24 cellular contexts compared by ENCODE assay signal in genomic region chr20:25494506-25495188, GRCh38.
DNase-seq lines count a peak whose midpoint lies in the region; ATAC-seq, FAIRE-seq and TF ChIP-seq lines count a peak whose summit lies in the region.
"Had no signal": no experiment of that assay in that cellular context is flagged by ENCODE, and none has a peak within 500 bp of the region (broad histone marks: within the 10 kb centered on the region; RNA-seq: fewer than 3 reads in every experiment).

No MANE protein-coding gene starts in this region.

- H3K27ac Mint-ChIP-seq in stimulated activated naive CD8-positive, alpha-beta T cell treated with anti-CD3 and anti-CD28 coated beads, Interleukin-15, amount 100 ng/mL, for 72 hours: no peak overlapping the region
- H3K27ac Mint-ChIP-seq in activated T-helper 17 cell treated with anti-CD3 and anti-CD28 coated beads, Interleukin-2, amount 50 U/mL, for 72 hours: peak overlapping the region; percentile 24
- H3K27ac Mint-ChIP-seq in type B pancreatic cell: peak overlapping the region; percentile 74
- H3K27ac Mint-ChIP-seq: CD4-positive, alpha-beta memory T cell had no signal

- no peak overlapping the region for H3K27ac ChIP-seq in kidney (ENCODE audit: low read depth in 2 of 2, low read length in 2 of 2)
- H3K27ac ChIP-seq: SJSA1 had no signal

- intact Hi-C loops in kidney (cut with DNase I): no loop called here

- H3K36me3 Mint-ChIP-seq in activated T-helper 17 cell treated with anti-CD3 and anti-CD28 coated beads, Interleukin-2, amount 50 U/mL, for 72 hours (ENCODE audit: low read depth): no peaks in the 10 kb centered on the region
- peaks cover 7% of the 10 kb centered on the region for H3K36me3 Mint-ChIP-seq in type B pancreatic cell
- H3K36me3 Mint-ChIP-seq: CD4-positive, alpha-beta memory T cell had no signal

- peaks cover 4 to 34% of the 10 kb centered on the region in 2 donors for H3K36me3 ChIP-seq in kidney (ENCODE audit: control insufficient read depth in 1 of 2, insufficient read depth in 2 of 2, low read length in 2 of 2)

- peak; percentile 24 for ATAC-seq in stimulated activated naive CD8-positive, alpha-beta T cell treated with anti-CD3 and anti-CD28 coated beads, Interleukin-15, amount 100 ng/mL, for 72 hours
- no peak for ATAC-seq in stimulated activated naive CD8-positive, alpha-beta T cell treated with anti-CD3 and anti-CD28 coated beads, Interleukin-15, Interleukin-2, amounts not matched to agents 100 U/mL and 50 U/mL, for 24 hours
- no peak for ATAC-seq in activated T-helper 17 cell treated with anti-CD3 and anti-CD28 coated beads, Interleukin-2, amount 50 U/mL, for 72 hours (replicated peaks)
- ATAC-seq in GM19328 (IDR thresholded peaks at IDR 0.05; ENCODE audit: unreplicated experiment): no peak
- ATAC-seq: GM12878, HCT116 had no signal

- H3K4me3 Mint-ChIP-seq in stimulated activated naive CD8-positive, alpha-beta T cell treated with anti-CD3 and anti-CD28 coated beads, Interleukin-15, amount 100 ng/mL, for 72 hours: no peak overlapping the region
- no peak overlapping the region for H3K4me3 Mint-ChIP-seq in activated T-helper 17 cell treated with anti-CD3 and anti-CD28 coated beads, Interleukin-2, amount 50 U/mL, for 72 hours
- H3K4me3 Mint-ChIP-seq in type B pancreatic cell: no peak overlapping the region
- H3K4me3 Mint-ChIP-seq: CD4-positive, alpha-beta memory T cell had no signal

- H3K4me1 Mint-ChIP-seq in stimulated activated naive CD8-positive, alpha-beta T cell treated with anti-CD3 and anti-CD28 coated beads, Interleukin-15, amount 100 ng/mL, for 72 hours: no peaks in the 10 kb centered on the region
- H3K4me1 Mint-ChIP-seq in activated T-helper 17 cell treated with anti-CD3 and anti-CD28 coated beads, Interleukin-2, amount 50 U/mL, for 72 hours: peaks cover 5% of the 10 kb centered on the region
- H3K4me1 Mint-ChIP-seq in type B pancreatic cell (ENCODE audit: unreplicated experiment): no peaks in the 10 kb centered on the region
- H3K4me1 Mint-ChIP-seq: CD4-positive, alpha-beta memory T cell had no signal

- no peak for FAIRE-seq in kidney (lab: Jason Lieb, UNC)
- FAIRE-seq: A204.1, GM12878 had no signal

- no peak overlapping the region for H3K9ac ChIP-seq in kidney (ENCODE audit: low read length in 2 of 2)

- TF ChIP-seq CTCF in kidney (IDR thresholded peaks at IDR 0.05; ENCODE audit: borderline replicate concordance, extremely low read depth, insufficient read depth): no peak
- no peak for TF ChIP-seq CTCF in type B pancreatic cell (conservative IDR thresholded peaks at IDR 0.05)

- no peak for DNase-seq in stimulated activated naive CD8-positive, alpha-beta T cell treated with anti-CD3 and anti-CD28 coated beads, Interleukin-15, amount 100 ng/mL, for 72 hours
- DNase-seq in stimulated activated naive CD8-positive, alpha-beta T cell treated with anti-CD3 and anti-CD28 coated beads, Interleukin-15, Interleukin-2, amounts not matched to agents 100 U/mL and 50 U/mL, for 24 hours: no peak
- DNase-seq in kidney (peak; percentile 54), type B pancreatic cell (ENCODE audit: extremely low spot score, unreplicated experiment) (no peak), NCI-H1930 (lab: John Stamatoyannopoulos, UW) (no peak), NCI-H526 (lab: John Stamatoyannopoulos, UW) (no peak)
- DNase-seq: C1 segment of cervical spinal cord; CD4-positive, alpha-beta memory T cell; DMS53; EL; GDM1; GOT3; Karpas-422; NCI-H1417 treated with DMSO at 0.1 percent for 48 hours; NCI-H1694 treated with DMSO at 0.1 percent for 48 hours; NCI-H2081 treated with DMSO at 0.1 percent for 48 hours; NCI-H510A treated with DMSO at 0.1 percent for 48 hours; NCI-H748 treated with DMSO at 0.1 percent for 48 hours had no signal

- no peaks in the 10 kb centered on the region for H3K27me3 Mint-ChIP-seq in stimulated activated naive CD8-positive, alpha-beta T cell treated with anti-CD3 and anti-CD28 coated beads, Interleukin-15, amount 100 ng/mL, for 72 hours
- H3K27me3 Mint-ChIP-seq in activated T-helper 17 cell treated with anti-CD3 and anti-CD28 coated beads, Interleukin-2, amount 50 U/mL, for 72 hours: no peaks in the 10 kb centered on the region
- no peaks in the 10 kb centered on the region for H3K27me3 Mint-ChIP-seq in type B pancreatic cell
- H3K27me3 Mint-ChIP-seq: CD4-positive, alpha-beta memory T cell had no signal

- H3K4me1 ChIP-seq in kidney (ENCODE audit: control insufficient read depth in 1 of 2, insufficient read depth in 1 of 2, low read depth in 1 of 2, low read length in 2 of 2): no peaks in the 10 kb centered on the region
- H3K4me1 ChIP-seq: SJSA1 had no signal

- H3K9me3 Mint-ChIP-seq in stimulated activated naive CD8-positive, alpha-beta T cell treated with anti-CD3 and anti-CD28 coated beads, Interleukin-15, amount 100 ng/mL, for 72 hours: no peaks in the 10 kb centered on the region
- H3K9me3 Mint-ChIP-seq in activated T-helper 17 cell treated with anti-CD3 and anti-CD28 coated beads, Interleukin-2, amount 50 U/mL, for 72 hours: no peaks in the 10 kb centered on the region
- H3K9me3 Mint-ChIP-seq in type B pancreatic cell: no peaks in the 10 kb centered on the region
- H3K9me3 Mint-ChIP-seq: CD4-positive, alpha-beta memory T cell had no signal

- no peaks in the 10 kb centered on the region for H3K9me3 ChIP-seq in kidney (ENCODE audit: control insufficient read depth in 1 of 2, low read length in 2 of 2)
- H3K9me3 ChIP-seq: SJSA1 had no signal

- no peak overlapping the region for H3K4me3 ChIP-seq in kidney (ENCODE audit: low read length in 2 of 2)
- H3K4me3 ChIP-seq: GM12878, SJSA1 had no signal

Comparison
In these comparisons a context has a peak if more than half of its experiments do, and no peak if none do; other contexts are left out.
1. H3K27ac Mint-ChIP-seq: peak in activated T-helper 17 cell treated with anti-CD3 and anti-CD28 coated beads, Interleukin-2, amount 50 U/mL, for 72 hours (single experiment) and type B pancreatic cell (single experiment); none in stimulated activated naive CD8-positive, alpha-beta T cell treated with anti-CD3 and anti-CD28 coated beads, Interleukin-15, amount 100 ng/mL, for 72 hours (0 of 2).